ENCODE assay signal across 1 cellular context in the genomic region with DNA sequence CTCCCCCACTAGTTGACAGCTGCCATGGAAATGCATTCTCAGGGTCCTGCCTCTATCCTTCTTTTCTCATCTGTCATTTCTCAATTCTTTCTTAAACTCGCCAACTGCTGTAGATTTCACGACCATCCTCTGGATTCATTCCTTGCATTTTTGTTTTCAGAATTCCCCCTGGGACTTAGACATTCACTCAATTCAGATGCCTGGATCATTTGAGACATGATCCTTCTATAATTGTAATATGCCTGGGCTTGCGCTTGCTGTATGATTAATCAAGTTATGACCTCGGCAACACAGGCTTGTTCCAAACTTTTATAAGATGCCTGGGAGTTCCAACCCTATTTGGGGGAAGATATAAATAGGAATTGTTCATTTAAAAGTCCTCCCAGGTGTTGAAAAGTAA.
TF ChIP-seq lines count a peak whose summit lies in the region.

No MANE protein-coding gene starts in this region.

TF ChIP-seq in GM23338, 12 proteins besides CTCF, POLR2A, EP300 and RAD21 (continued from another document):
- TF ChIP-seq, protein P1, sequence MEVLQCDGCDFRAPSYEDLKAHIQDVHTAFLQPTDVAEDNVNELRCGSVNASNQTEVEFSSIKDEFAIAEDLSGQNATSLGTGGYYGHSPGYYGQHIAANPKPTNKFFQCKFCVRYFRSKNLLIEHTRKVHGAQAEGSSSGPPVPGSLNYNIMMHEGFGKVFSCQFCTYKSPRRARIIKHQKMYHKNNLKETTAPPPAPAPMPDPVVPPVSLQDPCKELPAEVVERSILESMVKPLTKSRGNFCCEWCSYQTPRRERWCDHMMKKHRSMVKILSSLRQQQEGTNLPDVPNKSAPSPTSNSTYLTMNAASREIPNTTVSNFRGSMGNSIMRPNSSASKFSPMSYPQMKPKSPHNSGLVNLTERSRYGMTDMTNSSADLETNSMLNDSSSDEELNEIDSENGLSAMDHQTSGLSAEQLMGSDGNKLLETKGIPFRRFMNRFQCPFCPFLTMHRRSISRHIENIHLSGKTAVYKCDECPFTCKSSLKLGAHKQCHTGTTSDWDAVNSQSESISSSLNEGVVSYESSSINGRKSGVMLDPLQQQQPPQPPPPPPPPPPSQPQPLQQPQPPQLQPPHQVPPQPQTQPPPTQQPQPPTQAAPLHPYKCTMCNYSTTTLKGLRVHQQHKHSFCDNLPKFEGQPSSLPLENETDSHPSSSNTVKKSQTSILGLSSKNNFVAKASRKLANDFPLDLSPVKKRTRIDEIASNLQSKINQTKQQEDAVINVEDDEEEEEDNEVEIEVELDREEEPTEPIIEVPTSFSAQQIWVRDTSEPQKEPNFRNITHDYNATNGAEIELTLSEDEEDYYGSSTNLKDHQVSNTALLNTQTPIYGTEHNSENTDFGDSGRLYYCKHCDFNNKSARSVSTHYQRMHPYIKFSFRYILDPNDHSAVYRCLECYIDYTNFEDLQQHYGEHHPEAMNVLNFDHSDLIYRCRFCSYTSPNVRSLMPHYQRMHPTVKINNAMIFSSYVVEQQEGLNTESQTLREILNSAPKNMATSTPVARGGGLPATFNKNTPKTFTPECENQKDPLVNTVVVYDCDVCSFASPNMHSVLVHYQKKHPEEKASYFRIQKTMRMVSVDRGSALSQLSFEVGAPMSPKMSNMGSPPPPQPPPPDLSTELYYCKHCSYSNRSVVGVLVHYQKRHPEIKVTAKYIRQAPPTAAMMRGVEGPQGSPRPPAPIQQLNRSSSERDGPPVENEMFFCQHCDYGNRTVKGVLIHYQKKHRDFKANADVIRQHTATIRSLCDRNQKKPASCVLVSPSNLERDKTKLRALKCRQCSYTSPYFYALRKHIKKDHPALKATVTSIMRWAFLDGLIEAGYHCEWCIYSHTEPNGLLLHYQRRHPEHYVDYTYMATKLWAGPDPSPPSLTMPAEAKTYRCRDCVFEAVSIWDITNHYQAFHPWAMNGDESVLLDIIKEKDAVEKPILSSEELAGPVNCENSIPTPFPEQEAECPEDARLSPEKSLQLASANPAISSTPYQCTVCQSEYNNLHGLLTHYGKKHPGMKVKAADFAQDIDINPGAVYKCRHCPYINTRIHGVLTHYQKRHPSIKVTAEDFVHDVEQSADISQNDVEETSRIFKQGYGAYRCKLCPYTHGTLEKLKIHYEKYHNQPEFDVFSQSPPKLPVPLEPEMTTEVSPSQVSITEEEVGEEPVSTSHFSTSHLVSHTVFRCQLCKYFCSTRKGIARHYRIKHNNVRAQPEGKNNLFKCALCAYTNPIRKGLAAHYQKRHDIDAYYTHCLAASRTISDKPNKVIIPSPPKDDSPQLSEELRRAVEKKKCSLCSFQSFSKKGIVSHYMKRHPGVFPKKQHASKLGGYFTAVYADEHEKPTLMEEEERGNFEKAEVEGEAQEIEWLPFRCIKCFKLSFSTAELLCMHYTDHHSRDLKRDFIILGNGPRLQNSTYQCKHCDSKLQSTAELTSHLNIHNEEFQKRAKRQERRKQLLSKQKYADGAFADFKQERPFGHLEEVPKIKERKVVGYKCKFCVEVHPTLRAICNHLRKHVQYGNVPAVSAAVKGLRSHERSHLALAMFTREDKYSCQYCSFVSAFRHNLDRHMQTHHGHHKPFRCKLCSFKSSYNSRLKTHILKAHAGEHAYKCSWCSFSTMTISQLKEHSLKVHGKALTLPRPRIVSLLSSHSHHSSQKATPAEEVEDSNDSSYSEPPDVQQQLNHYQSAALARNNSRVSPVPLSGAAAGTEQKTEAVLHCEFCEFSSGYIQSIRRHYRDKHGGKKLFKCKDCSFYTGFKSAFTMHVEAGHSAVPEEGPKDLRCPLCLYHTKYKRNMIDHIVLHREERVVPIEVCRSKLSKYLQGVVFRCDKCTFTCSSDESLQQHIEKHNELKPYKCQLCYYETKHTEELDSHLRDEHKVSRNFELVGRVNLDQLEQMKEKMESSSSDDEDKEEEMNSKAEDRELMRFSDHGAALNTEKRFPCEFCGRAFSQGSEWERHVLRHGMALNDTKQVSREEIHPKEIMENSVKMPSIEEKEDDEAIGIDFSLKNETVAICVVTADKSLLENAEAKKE (CRISPR knock-in tag; IDR thresholded peaks at IDR 0.05) = no peak
- no peak for TF ChIP-seq JUNB (IDR thresholded peaks at IDR 0.05; ENCODE audit: unreplicated experiment)
- TF ChIP-seq EZH2 (IDR thresholded peaks at IDR 0.05; ENCODE audit: low read depth, unreplicated experiment) = no peak
- TF ChIP-seq, protein P2, sequence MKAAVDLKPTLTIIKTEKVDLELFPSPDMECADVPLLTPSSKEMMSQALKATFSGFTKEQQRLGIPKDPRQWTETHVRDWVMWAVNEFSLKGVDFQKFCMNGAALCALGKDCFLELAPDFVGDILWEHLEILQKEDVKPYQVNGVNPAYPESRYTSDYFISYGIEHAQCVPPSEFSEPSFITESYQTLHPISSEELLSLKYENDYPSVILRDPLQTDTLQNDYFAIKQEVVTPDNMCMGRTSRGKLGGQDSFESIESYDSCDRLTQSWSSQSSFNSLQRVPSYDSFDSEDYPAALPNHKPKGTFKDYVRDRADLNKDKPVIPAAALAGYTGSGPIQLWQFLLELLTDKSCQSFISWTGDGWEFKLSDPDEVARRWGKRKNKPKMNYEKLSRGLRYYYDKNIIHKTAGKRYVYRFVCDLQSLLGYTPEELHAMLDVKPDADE (IDR thresholded peaks at IDR 0.05) = no peak
- TF ChIP-seq ZNF331 (CRISPR knock-in tag; IDR thresholded peaks at IDR 0.05; ENCODE audit: low read depth) = no peak
- no peak for TF ChIP-seq NANOG (IDR thresholded peaks at IDR 0.05; ENCODE audit: borderline replicate concordance)
TF ChIP-seq in GM23338: peak in this region for 0.
